In genomic region chr14:21825845-21826244, GRCh38 we compare ENCODE assay signal across 12 cellular contexts.
"Had no signal": no experiment of that assay in that cellular context is flagged by ENCODE, and none has a peak within 500 bp of the region (broad histone marks: within the 10 kb centered on the region; RNA-seq: fewer than 3 reads in every experiment).

No MANE protein-coding gene starts in this region.

- H3K4me3 Mint-ChIP-seq: activated B cell treated with CpG ODN at 0.5 μM for 24 hours; natural killer cell; stimulated activated memory B cell treated with anti-CD40 and anti-IgM and Interleukin-4, amounts not matched to agents 10 μg/mL and 1 μg/mL and 100 μg/mL, for 72 hours; type B pancreatic cell had no signal

- H3K4me1 Mint-ChIP-seq: activated B cell treated with CpG ODN at 0.5 μM for 24 hours; natural killer cell; stimulated activated memory B cell treated with anti-CD40 and anti-IgM and Interleukin-4, amounts not matched to agents 10 μg/mL and 1 μg/mL and 100 μg/mL, for 72 hours had no signal

- H3K36me3 Mint-ChIP-seq: natural killer cell; stimulated activated memory B cell treated with anti-CD40 and anti-IgM and Interleukin-4, amounts not matched to agents 10 μg/mL and 1 μg/mL and 100 μg/mL, for 72 hours; type B pancreatic cell had no signal

- H3K4me3 ChIP-seq: cardiac muscle cell, esophagus squamous epithelium, smooth muscle cell had no signal

- H3K9me3 ChIP-seq: esophagus squamous epithelium had no signal

- DNase-seq: activated B cell treated with CpG ODN at 0.5 μM for 24 hours, esophagus squamous epithelium, foreskin fibroblast, left colon, natural killer cell, nucleus accumbens, right cardiac atrium had no signal

- H3K4me1 ChIP-seq: esophagus squamous epithelium had no signal

- H3K27ac ChIP-seq: cardiac muscle cell, esophagus squamous epithelium had no signal

- H3K9me3 Mint-ChIP-seq: activated B cell treated with CpG ODN at 0.5 μM for 24 hours, natural killer cell, type B pancreatic cell had no signal

- H3K36me3 ChIP-seq: cardiac muscle cell, esophagus squamous epithelium had no signal

- H3K27me3 ChIP-seq: cardiac muscle cell had no signal

- H3K27ac Mint-ChIP-seq: activated B cell treated with CpG ODN at 0.5 μM for 24 hours; natural killer cell; progenitor cell of endocrine pancreas; stimulated activated memory B cell treated with anti-CD40 and anti-IgM and Interleukin-4, amounts not matched to agents 10 μg/mL and 1 μg/mL and 100 μg/mL, for 72 hours; type B pancreatic cell had no signal

- ATAC-seq: left colon, right cardiac atrium had no signal
